ENCODE assay signal across 8 cellular contexts in the genomic region with DNA sequence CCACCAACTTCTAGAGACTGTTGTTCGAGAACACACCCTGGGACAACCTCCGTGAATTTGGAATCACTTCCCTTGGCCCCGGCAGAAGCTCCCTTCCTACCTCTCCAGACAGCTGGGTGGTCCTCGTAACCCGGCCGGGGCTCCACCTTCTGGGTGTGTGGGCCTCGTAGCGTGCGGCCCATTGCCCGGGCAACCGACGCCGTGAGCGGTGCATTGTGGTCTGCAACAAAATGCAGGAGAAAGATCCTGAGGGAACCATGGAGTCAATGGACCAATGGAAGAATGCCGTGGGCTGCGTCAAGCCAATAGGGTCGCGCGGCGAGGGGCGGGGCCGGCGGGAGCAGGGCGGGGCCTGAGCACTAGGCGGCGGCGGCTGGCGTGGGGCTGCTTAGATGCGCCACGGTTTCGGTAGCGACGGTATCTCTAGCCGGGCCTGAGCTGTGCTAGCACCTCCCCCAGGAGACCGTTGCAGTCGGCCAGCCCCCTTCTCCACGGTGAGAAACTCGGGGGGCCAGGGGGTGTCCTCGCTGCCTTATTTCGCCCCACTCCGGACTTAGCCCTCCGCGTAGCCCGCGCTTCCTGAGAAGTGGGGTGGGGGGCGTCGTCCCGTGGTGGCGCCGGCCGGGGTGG. TPM values are rescaled to one million over a fixed set of nuclear protein-coding genes. Genes with fewer than 3 reads are reported as not detected.
DNase-seq lines count a peak whose midpoint lies in the region; ATAC-seq and TF ChIP-seq lines count a peak whose summit lies in the region.

Gene DYNLL1 (plus strand): TSS at position 391 of the 630 bp plus-strand sequence. CDS start 309 bp downstream, outside the sequence.

- peak within 1 kb of the TSS; percentile 85 for H2AFZ ChIP-seq in PC-9

- peak within 1 kb of the TSS; percentile 95 for H3K4me2 ChIP-seq in PC-9

- peak; percentile 86 for TF ChIP-seq POLR2A in erythroblast (IDR thresholded peaks at IDR 0.05; ENCODE audit: low read length)

- BruUV-seq in PC-9 (replicated peaks; lab: Mats Ljungman, UMichigan): no TSS peak

- H3K9me3 ChIP-seq in PC-9 (ENCODE audit: insufficient read depth, low read depth) (no peaks in the 10 kb centered on the region), mucosa of stomach (ENCODE audit: control insufficient read depth, low read length) (no peaks in the 10 kb centered on the region)

- H4K20me1 ChIP-seq in PC-9 (ENCODE audit: insufficient read depth): peaks cover 23% of the 10 kb centered on the region

- H3K9me2 ChIP-seq in PC-9 (ENCODE audit: insufficient read depth): no peaks in the 10 kb centered on the region

- no peak for TF ChIP-seq CTCF in PC-9 (conservative IDR thresholded peaks at IDR 0.05)

- CTCF ChIA-PET in PC-9 (lab: Charles Lee): interaction anchor here (0.7 to 1.1 kb wide), 4 partner anchors 21 to 329 kb away, joined by 4 to 11 read pairs (median 4); no protein-coding TSS in a partner anchor

- POLR2A ChIA-PET in PC-9 (lab: Charles Lee; ENCODE audit: unreplicated experiment): interaction anchor here (0.5 to 1.6 kb wide), 9 partner anchors 9 to 1926 kb away, joined by 3 to 26 read pairs (median 3); partner anchors contain the start of genes CLIP1, COX6A1, POP5 and RPLP0

- intact Hi-C loops in PC-9 (cut with micrococcal nuclease; ENCODE audit: unreplicated experiment): loop anchor here (1.0 to 2.0 kb wide), 4 partner anchors 21 to 139 kb away; partner anchors contain the start of genes COQ5 and SRSF9

- peak; percentile 91 for ATAC-seq in GM21619 (IDR thresholded peaks at IDR 0.05; ENCODE audit: unreplicated experiment)

- H3K4me1 ChIP-seq in PC-9 (replicated peaks; ENCODE audit: insufficient read depth) (peaks cover 23% of the 10 kb centered on the region), mucosa of stomach (ENCODE audit: control insufficient read depth, insufficient read depth, low read length) (peaks cover 5% of the 10 kb centered on the region)

- no peaks in the 10 kb centered on the region for H3K27me3 ChIP-seq in PC-9 (ENCODE audit: insufficient read depth, low read depth)
- H3K27me3 ChIP-seq in mucosa of stomach (ENCODE audit: control insufficient read depth, insufficient read depth, low read length): no peaks in the 10 kb centered on the region

- H3K9ac ChIP-seq in mucosa of stomach (ENCODE audit: low read length): peak within 1 kb of the TSS; percentile 76

- H3K79me2 ChIP-seq in PC-9 (ENCODE audit: low read depth): peaks cover 47% of the 10 kb centered on the region

- peak within 1 kb of the TSS; percentile 89 for H3K4me3 ChIP-seq in Jurkat, Clone E6-1 (ENCODE audit: low read length)
- H3K4me3 ChIP-seq in PC-9 (peak within 1 kb of the TSS; percentile 91), mucosa of stomach (ENCODE audit: low read length) (peak within 1 kb of the TSS; percentile 58)

- H3K27ac ChIP-seq in PC-9: peak within 1 kb of the TSS; percentile 21; the same call in 1 of the 2 replicates

- DNase-seq in DMS153 (lab: John Stamatoyannopoulos, UW): peak; percentile 93
- peak; percentile 94 for DNase-seq in Jurkat, Clone E6-1 (ENCODE audit: low read depth, low spot score)
- DNase-seq in PC-9: peak; percentile 87 to 98
- peak; percentile 99 for DNase-seq in activated T-cell treated with anti-CD3 and anti-CD28 coated beads, Interleukin-2, amount 50 U/mL, for 1 hour
- peak; percentile 97 to 99 for DNase-seq in erythroblast (lab: John Stamatoyannopoulos, UW)
- peak; percentile 94 to 98 for DNase-seq in stimulated activated CD8-positive, alpha-beta memory T cell treated with anti-CD3 and anti-CD28 coated beads, Interleukin-7, amount 100 ng/mL, for 1 hour (ENCODE audit: low read depth in 2 of 2)

- H3K36me3 ChIP-seq in PC-9 (ENCODE audit: low read depth) (peaks cover 8% of the 10 kb centered on the region), mucosa of stomach (ENCODE audit: control insufficient read depth, insufficient read depth, low read length) (no peaks in the 10 kb centered on the region)

- peaks cover 33% of the 10 kb centered on the region for H3F3A ChIP-seq in PC-9 (ENCODE audit: insufficient read depth, low read depth)

RNA-seq across cellular contexts. Expression of gene DYNLL1, which starts in this region (rescaled TPM):
- 565 TPM for polyA plus RNA-seq in Jurkat, Clone E6-1 (2012; ENCODE audit: insufficient read depth, insufficient read length)
- 251 and 340 TPM in 2 replicates for total RNA-seq in PC-9 (2021)

Comparison
In these comparisons a context has a peak if more than half of its experiments do, and no peak if none do; other contexts are left out.
1. Peak in every context shown above with its lines: DNase-seq, ATAC-seq, H3K4me3 ChIP-seq and H3K27ac ChIP-seq.